ENCODE assay signal across 8 cellular contexts in genomic region chr5:82351754-82352145, GRCh38.
A peak's percentile ranks its signal among the peaks of the same experiment; 100 is the strongest.
DNase-seq lines count a peak whose midpoint lies in the region; ATAC-seq and TF ChIP-seq lines count a peak whose summit lies in the region.

No MANE protein-coding gene starts in this region.

- 0 to 7% methylated on average over 2 of the region's 2 CpGs for WGBS in lung, 2 donors

- H3K27me3 ChIP-seq in OCI-LY3 (ENCODE audit: low read depth, low read length) (no peaks in the 10 kb centered on the region), lung (ENCODE audit: control insufficient read depth, insufficient read depth) (no peaks in the 10 kb centered on the region)

- H3K4me3 ChIP-seq in OCI-LY3 (ENCODE audit: low read length): no peak overlapping the region
- H3K4me3 ChIP-seq in lung: no peak overlapping the region

- no peaks in the 10 kb centered on the region for H4K20me1 ChIP-seq in OCI-LY3 (ENCODE audit: insufficient read depth, low read length)

- H3K27ac ChIP-seq in OCI-LY3 (ENCODE audit: low read length) (no peak overlapping the region), lung (ENCODE audit: low read depth in 1 of 2, low read length in 1 of 2) (peak overlapping the region in 1 of 2 donors; percentile 66)

- H3K9ac ChIP-seq in OCI-LY3 (ENCODE audit: low read length): no peak overlapping the region

- TF ChIP-seq CTCF in OCI-LY3 (IDR thresholded peaks at IDR 0.05; ENCODE audit: low read depth, low read length) (peak; percentile 63), lung (IDR thresholded peaks at IDR 0.05; ENCODE audit: control extremely low read depth, extremely low read depth) (peak; percentile 51)

- no peak overlapping the region for H3K4me2 ChIP-seq in OCI-LY3 (ENCODE audit: low read length)

- peak; percentile 74 for ATAC-seq in GM21526 (IDR thresholded peaks at IDR 0.05; ENCODE audit: low FRiP score, unreplicated experiment)
- peak; percentile 89 for ATAC-seq in lung (ENCODE audit: insufficient read depth, low FRiP score)

- H3K4me1 ChIP-seq in OCI-LY3 (ENCODE audit: low read length) (no peaks in the 10 kb centered on the region; the same call in 1 of the 2 replicates), lung (ENCODE audit: control insufficient read depth in 2 of 2, insufficient read depth in 2 of 2, low read length in 2 of 2) (peaks cover 4 to 5% of the 10 kb centered on the region in 2 donors)

- DNase-seq in NCI-H526 (lab: John Stamatoyannopoulos, UW) (peak; percentile 8 to 47), NCI-H526 treated with DMSO at 0.1 percent for 48 hours (lab: John Stamatoyannopoulos, UW) (no peak), HT1080 (ENCODE audit: low read depth) (peak; percentile 70), dedifferentiated amniotic fluid mesenchymal stem cell (ENCODE audit: extremely low spot score) (peak; percentile 84), lung (ENCODE audit: low spot score) (no peak), NK-92 (lab: John Stamatoyannopoulos, UW; ENCODE audit: unreplicated experiment) (no peak)

- peak overlapping the region; percentile 52; the same call in 1 of the 2 replicates for H2AFZ ChIP-seq in OCI-LY3 (ENCODE audit: low read depth, low read length)

- H3K79me2 ChIP-seq in OCI-LY3 (ENCODE audit: low read length): no peaks in the 10 kb centered on the region

- H3K36me3 ChIP-seq in OCI-LY3 (replicated peaks; ENCODE audit: low read depth, low read length) (no peaks in the 10 kb centered on the region), lung (ENCODE audit: control insufficient read depth in 2 of 2, insufficient read depth in 2 of 2, low read length in 2 of 2) (no peaks in the 10 kb centered on the region)

- H3K9me3 ChIP-seq in OCI-LY3 (ENCODE audit: insufficient read depth, low read length) (no peaks in the 10 kb centered on the region), lung (ENCODE audit: control insufficient read depth in 2 of 2, insufficient read depth in 1 of 2, low read length in 1 of 2) (no peaks in the 10 kb centered on the region)

Comparison
In these comparisons a context has a peak if more than half of its experiments do, and no peak if none do; other contexts are left out.
1. DNase-seq: peak in NCI-H526 (2 of 2), HT1080 (single experiment) and dedifferentiated amniotic fluid mesenchymal stem cell (single experiment); none in NCI-H526 treated with DMSO at 0.1 percent for 48 hours (single experiment), lung (single experiment) and NK-92 (single experiment).